Comparison of ENCODE assay signal across 11 cellular contexts in genomic region chr1:31787261-31787660, GRCh38. TPM values are rescaled to one million over a fixed set of nuclear protein-coding genes. Genes with fewer than 3 reads are reported as not detected.
A peak's percentile ranks its signal among the peaks of the same experiment; 100 is the strongest.
DNase-seq lines count a peak whose midpoint lies in the region; ATAC-seq, FAIRE-seq and TF ChIP-seq lines count a peak whose summit lies in the region.
"Had no signal": no experiment of that assay in that cellular context is flagged by ENCODE, and none has a peak within 500 bp of the region (broad histone marks: within the 10 kb centered on the region; RNA-seq: fewer than 3 reads in every experiment).

No MANE protein-coding gene starts in this region.

- H3K36me3 ChIP-seq in Karpas-422 (ENCODE audit: insufficient read depth, low read length) (no peaks in the 10 kb centered on the region), colonic mucosa (no peaks in the 10 kb centered on the region), pancreas (no peaks in the 10 kb centered on the region), testis (ENCODE audit: low read depth, missing control alignments) (no peaks in the 10 kb centered on the region)

- TF ChIP-seq CTCF in colonic mucosa (IDR thresholded peaks at IDR 0.05) (no peak), pancreas (IDR thresholded peaks at IDR 0.05) (no peak), GM10248 (IDR thresholded peaks at IDR 0.05; ENCODE audit: control extremely low read depth, extremely low read depth, low read depth, missing control alignments) (no peak), testis (IDR thresholded peaks at IDR 0.05) (no peak)

- no peak for ATAC-seq in pancreas

- WGBS in pancreas, 2 donors = 69 to 78% methylated on average over 3 of the region's 3 CpGs
- WGBS in testis, 2 donors = 75 to 89% methylated on average over 3 of the region's 3 CpGs

- peaks cover 13% of the 10 kb centered on the region for H3K4me1 Mint-ChIP-seq in activated CD4-positive, alpha-beta T cell treated with anti-CD3 and anti-CD28 coated beads, Interleukin-2, amount 10 ng/mL, durations not matched to agents 7 days and 5 days

- peak overlapping the region; percentile 80 for H3K4me3 Mint-ChIP-seq in activated CD4-positive, alpha-beta T cell treated with anti-CD3 and anti-CD28 coated beads, Interleukin-2, amount 10 ng/mL, durations not matched to agents 7 days and 5 days

- H3K4me3 ChIP-seq in Karpas-422 (ENCODE audit: low read length) (peak overlapping the region; percentile 73; the same call in 1 of the 2 replicates), colonic mucosa (no peak overlapping the region), pancreas (no peak overlapping the region), testis (no peak overlapping the region)

- CTCF ChIA-PET in activated CD4-positive, alpha-beta T cell treated with anti-CD3 and anti-CD28 coated beads, Interleukin-2, amount 10 ng/mL, durations not matched to agents 7 days and 5 days (lab: Charles Lee) = interaction anchor here (2.7 to 5.6 kb wide), 6 partner anchors 9 to 142 kb away, joined by 16 to 44 read pairs (median 24); partner anchors contain the start of genes ADGRB2 and PEF1
- CTCF ChIA-PET in GM10248 (lab: Yijun Ruan, JAX) = interaction anchor here (1.6 to 4.5 kb wide), 6 partner anchors 18 to 491 kb away, joined by 5 to 87 read pairs (median 17); partner anchors contain the start of genes ADGRB2, SNRNP40 and ZCCHC17

- no peaks in the 10 kb centered on the region for H3K79me2 ChIP-seq in Karpas-422 (ENCODE audit: low read length)

- FAIRE-seq in pancreas (lab: Jason Lieb, UNC) = no peak

- no peaks in the 10 kb centered on the region for H3K27me3 ChIP-seq in Karpas-422 (ENCODE audit: low read length)
- H3K27me3 ChIP-seq in colonic mucosa = no peaks in the 10 kb centered on the region
- H3K27me3 ChIP-seq in pancreas = no peaks in the 10 kb centered on the region
- H3K27me3 ChIP-seq in testis = no peaks in the 10 kb centered on the region

- H3K4me1 ChIP-seq in Karpas-422 (ENCODE audit: low read length) (peaks cover 71% of the 10 kb centered on the region), colonic mucosa (no peaks in the 10 kb centered on the region), pancreas (no peaks in the 10 kb centered on the region), testis (peaks cover 4% of the 10 kb centered on the region)

- H3K27ac ChIP-seq in Karpas-422 (ENCODE audit: low read length) (peak overlapping the region; percentile 92), colonic mucosa (peak overlapping the region; percentile 75), pancreas (no peak overlapping the region), testis (no peak overlapping the region)

- no peaks in the 10 kb centered on the region for H3K9me2 ChIP-seq in Karpas-422 (replicated peaks; ENCODE audit: insufficient read depth, low read length)

- H3K9me3 ChIP-seq in Karpas-422 (ENCODE audit: low read length) (no peaks in the 10 kb centered on the region), colonic mucosa (no peaks in the 10 kb centered on the region), pancreas (no peaks in the 10 kb centered on the region), testis (no peaks in the 10 kb centered on the region)

- intact Hi-C loops in colonic mucosa (cut with DNase I) = loop anchor here (10.0 kb wide), 1 partner anchor 72 kb away; no protein-coding TSS in a partner anchor
- intact Hi-C loops in pancreas (cut with DNase I) = no loop called here
- intact Hi-C loops in testis (cut with DNase I; ENCODE audit: low total_unique reads) = loop anchor here (10.0 kb wide), 1 partner anchor 122 kb away; no protein-coding TSS in a partner anchor

- TF ChIP-seq POLR2A in testis (IDR thresholded peaks at IDR 0.05) = no peak

- no peaks in the 10 kb centered on the region for H3K9me3 Mint-ChIP-seq in activated CD4-positive, alpha-beta T cell treated with anti-CD3 and anti-CD28 coated beads, Interleukin-2, amount 10 ng/mL, durations not matched to agents 7 days and 5 days

- H4K20me1 ChIP-seq in Karpas-422 (ENCODE audit: insufficient read depth, low read depth, low read length) = no peaks in the 10 kb centered on the region

- H3K27me3 Mint-ChIP-seq in activated CD4-positive, alpha-beta T cell treated with anti-CD3 and anti-CD28 coated beads, Interleukin-2, amount 10 ng/mL, durations not matched to agents 7 days and 5 days = no peaks in the 10 kb centered on the region

- POLR2A ChIA-PET in activated CD4-positive, alpha-beta T cell treated with anti-CD3 and anti-CD28 coated beads, Interleukin-2, amount 10 ng/mL, durations not matched to agents 7 days and 5 days (lab: Charles Lee) = no interaction called here
- POLR2A ChIA-PET in GM10248 (lab: Yijun Ruan, JAX) = no interaction called here

- H3K9ac ChIP-seq in Karpas-422 (ENCODE audit: low read length) (peak overlapping the region; percentile 85), colonic mucosa (ENCODE audit: low read depth in 2 of 2, low read length in 2 of 2) (no peak overlapping the region)

- DNase-seq in activated CD4-positive, alpha-beta T cell treated with anti-CD3 and anti-CD28 coated beads, Interleukin-2, amount 10 ng/mL, durations not matched to agents 7 days and 5 days = no peak
- DNase-seq in activated CD4-positive, alpha-beta T cell treated with anti-CD3 and anti-CD28 coated beads for 48 hours = no peak
- DNase-seq in Karpas-422 (no peak), colonic mucosa (no peak), pancreas (peak in 4 of 6 donors; percentile 5 to 30 (median 12)), GM10248 (ENCODE audit: extremely low spot score) (no peak), testis (no peak), DMS 273 treated with DMSO at 0.1 percent for 48 hours (lab: John Stamatoyannopoulos, UW) (no peak)
- DNase-seq: NCI-H2107; stimulated activated CD4-positive, alpha-beta T cell treated with anti-CD3 and anti-CD28 coated beads, Interleukin-12 subunit alpha, Interleukin-12 subunit beta, amount 100 ng/mL, for 4 hours had no signal

- H3K36me3 Mint-ChIP-seq in activated CD4-positive, alpha-beta T cell treated with anti-CD3 and anti-CD28 coated beads, Interleukin-2, amount 10 ng/mL, durations not matched to agents 7 days and 5 days (ENCODE audit: low read depth) = no peaks in the 10 kb centered on the region

- peak overlapping the region; percentile 85 for H3K4me2 ChIP-seq in Karpas-422 (ENCODE audit: low read depth, low read length, poor library complexity, severe bottlenecking)

- H3K27ac Mint-ChIP-seq in activated CD4-positive, alpha-beta T cell treated with anti-CD3 and anti-CD28 coated beads, Interleukin-2, amount 10 ng/mL, durations not matched to agents 7 days and 5 days = no peak overlapping the region

- no peak overlapping the region for H2AFZ ChIP-seq in Karpas-422 (ENCODE audit: low read length)

RNA-seq across cellular contexts. Expression of gene ADGRB2, which starts 23.1 kb away (rescaled TPM):
- under 1 TPM; 0.27 to 0.31 TPM for total RNA-seq in activated CD4-positive, alpha-beta T cell treated with anti-CD3 and anti-CD28 coated beads, Interleukin-2, amount 10 ng/mL, durations not matched to agents 7 days and 5 days
- total RNA-seq in Karpas-422 (2014; rRNA removed; shearing (Covaris generic); ENCODE audit: low replicate concordance) = 9.2 and 28.5 TPM in 2 replicates
- total RNA-seq in colonic mucosa (1 to 10 TPM in 1 of 2 donors, under 1 TPM in 1; 0.59 to 1.6 TPM), pancreas (1 to 10 TPM in 1 of 6 donors, under 1 TPM in 5; 0.12 to 1.3 (median 0.43) TPM), testis (10 to 100 TPM; 15.7 to 18.0 TPM)
- polyA plus RNA-seq in pancreas (under 1 TPM; 0.23 to 0.49 TPM), testis (ENCODE audit: insufficient read depth, low read depth, low replicate concordance) (11.8 TPM)

RNA-seq across cellular contexts. Expression of gene SPOCD1, which starts 28.6 kb away (rescaled TPM):
- under 1 TPM; 0.08 to 0.25 TPM for total RNA-seq in activated CD4-positive, alpha-beta T cell treated with anti-CD3 and anti-CD28 coated beads, Interleukin-2, amount 10 ng/mL, durations not matched to agents 7 days and 5 days
- not detected in 2 replicates for total RNA-seq in Karpas-422 (2014; rRNA removed; shearing (Covaris generic); ENCODE audit: low replicate concordance)
- total RNA-seq in colonic mucosa = under 1 TPM; 0.45 to 0.59 TPM
- total RNA-seq in pancreas = under 1 TPM in 3 of 6 donors, not detected in 3; 0.06 to 0.69 (median 0.15) TPM
- polyA plus RNA-seq in pancreas = under 1 TPM in 1 of 2 donors, not detected in 1; 0.16 TPM
- 10 to 100 TPM; 32.0 to 36.0 TPM for total RNA-seq in testis
- 22.0 TPM for polyA plus RNA-seq in testis (ENCODE audit: insufficient read depth, low read depth, low replicate concordance)
- total RNA-seq: Right ventricle myocardium superior had no signal

Comparison
In these comparisons a context has a peak if more than half of its experiments do, and no peak if none do; other contexts are left out.
1. DNase-seq: peak in pancreas (4 of 6); none in activated CD4-positive, alpha-beta T cell treated with anti-CD3 and anti-CD28 coated beads, Interleukin-2, amount 10 ng/mL, durations not matched to agents 7 days and 5 days (single experiment), activated CD4-positive, alpha-beta T cell treated with anti-CD3 and anti-CD28 coated beads for 48 hours (single experiment), Karpas-422 (single experiment), colonic mucosa (single experiment), GM10248 (single experiment), testis (single experiment) and DMS 273 treated with DMSO at 0.1 percent for 48 hours (single experiment).
2. H3K27ac ChIP-seq: peak in Karpas-422 (single experiment) and colonic mucosa (single experiment); none in pancreas (0 of 4) and testis (0 of 2).
3. RNA of gene SPOCD1, which starts 28.6 kb away (total RNA-seq): 32.0 to 36.0 TPM in testis; 0.45 to 0.59 TPM in colonic mucosa, 0.08 to 0.25 TPM in activated CD4-positive, alpha-beta T cell treated with anti-CD3 and anti-CD28 coated beads, Interleukin-2, amount 10 ng/mL, durations not matched to agents 7 days and 5 days, 0.06 to 0.69 TPM in pancreas and not detected in Karpas-422; every median in the first group is over 10 times any median in the second.
4. intact Hi-C loops: an anchor here in colonic mucosa (10.0 kb wide) and testis (10.0 kb wide); none called in pancreas.